In the genomic region with DNA sequence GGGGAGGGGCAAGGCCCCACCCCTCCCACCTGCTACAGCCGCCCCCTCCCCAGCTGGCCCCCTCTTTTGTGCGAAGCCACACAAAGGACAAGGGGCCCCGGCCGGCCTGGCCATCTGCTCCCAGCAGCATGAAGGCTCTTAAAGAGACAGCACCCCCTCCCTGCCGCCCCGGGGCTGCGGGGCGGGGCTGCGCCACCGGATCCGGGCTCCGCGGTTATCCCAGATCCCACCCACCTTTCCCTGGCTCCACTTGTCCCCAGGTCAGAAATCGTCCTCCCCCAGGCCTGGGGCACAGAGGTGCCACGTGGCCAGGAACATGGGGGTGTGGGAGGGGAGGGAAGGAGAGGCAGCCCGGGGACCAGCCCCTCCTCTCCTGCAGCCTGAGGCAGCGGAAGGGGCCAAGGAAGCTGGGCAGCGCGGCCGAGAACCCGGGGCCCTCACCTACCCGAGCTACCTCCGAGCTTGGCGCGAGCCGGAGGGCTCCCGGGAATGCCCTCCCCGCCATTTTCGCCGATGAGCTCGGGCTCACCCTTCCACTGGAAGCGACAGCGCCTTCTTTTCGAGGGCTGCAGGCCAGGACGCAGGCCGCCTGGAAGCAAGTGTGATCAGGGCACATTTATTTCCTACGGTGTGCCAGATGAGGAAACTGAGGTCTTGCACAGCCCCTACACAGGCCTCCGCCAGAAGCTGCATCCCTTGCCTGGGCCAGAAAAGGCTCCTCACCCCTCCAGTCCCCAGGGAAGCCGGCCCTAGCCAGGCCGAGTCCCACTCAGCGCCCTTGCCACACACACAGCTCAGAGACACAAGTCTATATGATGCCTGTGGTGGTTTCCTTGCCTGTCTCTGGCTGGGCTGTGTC, we compare ENCODE assay signal across 8 cellular contexts. TPM values are rescaled to one million over a fixed set of nuclear protein-coding genes. Genes with fewer than 3 reads are reported as not detected.
DNase-seq lines count a peak whose midpoint lies in the region; ATAC-seq and TF ChIP-seq lines count a peak whose summit lies in the region.

No MANE protein-coding gene starts in this region.

- no peak overlapping the region for H3K4me3 ChIP-seq in IMR-90 (ENCODE audit: insufficient read depth, low read depth, low read length)
- no peak overlapping the region for H3K4me3 ChIP-seq in body of pancreas
- no peak overlapping the region for H3K4me3 ChIP-seq in left lung
- peak overlapping the region in 3 of 4 donors; percentile 20 to 44 (median 28) for H3K4me3 ChIP-seq in transverse colon

- H2BK20ac ChIP-seq in IMR-90 (ENCODE audit: low read depth, low read length), result no peak overlapping the region

- 39% methylated on average over 22 of the region's 41 CpGs; no CpG with 5 or more reads in 1 of the 2 experiments for WGBS in IMR-90 (ENCODE audit: extremely low coverage in 2 of 2, insufficient read length in 1 of 2), 2 experiments
- 33 to 41% methylated on average over 10 to 39 of the region's 41 CpGs for WGBS in body of pancreas, 2 donors
- 22% methylated on average over 36 of the region's 41 CpGs; no CpG with 5 or more reads in 1 of the 2 donors for WGBS in transverse colon (ENCODE audit: low coverage in 1 of 2), 2 donors

- H3K56ac ChIP-seq in IMR-90 (ENCODE audit: extremely low read depth, insufficient read depth, low read length), result no peak overlapping the region

- POLR2A ChIA-PET in IMR-90 (lab: Charles Lee; ENCODE audit: unreplicated experiment), result no interaction called here

- peaks cover 0 to 4% of the 10 kb centered on the region in 2 experiments; a peak in 1 of 4 replicates for H3K79me1 ChIP-seq in IMR-90 (ENCODE audit: low read depth in 1 of 2, low read length in 2 of 2)

- ATAC-seq in IMR-90 (ENCODE audit: low read depth) (no peak), body of pancreas (peak; percentile 1), left lung (peak; percentile 3), GM19463 (IDR thresholded peaks at IDR 0.05; ENCODE audit: unreplicated experiment) (no peak), HG03095 (IDR thresholded peaks at IDR 0.05; ENCODE audit: unreplicated experiment) (no peak)

- H3K9ac ChIP-seq in IMR-90 (ENCODE audit: low read depth, low read length), result 0 out of 2 replicates have a peak overlapping the region, but pooled peaks have one; percentile 29

- H3K27me3 ChIP-seq in IMR-90 (ENCODE audit: control insufficient read depth, insufficient read depth, low read length) (peaks cover 12% of the 10 kb centered on the region; the same call in 1 of the 2 replicates), body of pancreas (no peaks in the 10 kb centered on the region), left lung (peaks cover 0 to 59% of the 10 kb centered on the region in 2 donors), transverse colon (no peaks in the 10 kb centered on the region)

- peak overlapping the region; percentile 70; the same call in 1 of the 2 replicates for H2AK5ac ChIP-seq in IMR-90 (ENCODE audit: low read depth, low read length)

- H3K4me1 ChIP-seq in IMR-90 (ENCODE audit: control insufficient read depth, insufficient read depth, low read length) (peaks cover 31% of the 10 kb centered on the region), body of pancreas (peaks cover 52% of the 10 kb centered on the region), left lung (peaks cover 25 to 52% of the 10 kb centered on the region in 2 donors), transverse colon (peaks cover 42 to 52% (median 49%) of the 10 kb centered on the region in 4 donors)

- TF ChIP-seq RAD21 in IMR-90 (IDR thresholded peaks at IDR 0.05; ENCODE audit: low read length), result no peak

- H3K23ac ChIP-seq in IMR-90 (ENCODE audit: low read depth, low read length), result no peak overlapping the region

- H3K9me3 ChIP-seq in IMR-90 (ENCODE audit: control insufficient read depth, insufficient read depth, low read length) (0 out of 2 replicates have a peak, but pooled peaks cover 2% of the 10 kb centered on the region), body of pancreas (no peaks in the 10 kb centered on the region), left lung (no peaks in the 10 kb centered on the region), transverse colon (no peaks in the 10 kb centered on the region)

- H2BK15ac ChIP-seq in IMR-90 (ENCODE audit: low read depth, low read length), result peak overlapping the region; percentile 34; the same call in 1 of the 3 replicates

- peak overlapping the region; percentile 72 for H2AK9ac ChIP-seq in IMR-90 (replicated peaks; ENCODE audit: low read depth, low read length, poor library complexity)

- peak overlapping the region; percentile 84 for H4K5ac ChIP-seq in IMR-90 (ENCODE audit: low read depth, low read length)

- H4K8ac ChIP-seq in IMR-90 (ENCODE audit: low read depth in 2 of 2, low read length in 2 of 2), result peak overlapping the region; percentile 83 to 87; a peak in 3 of 4 replicates

- peak overlapping the region; percentile 46; the same call in 1 of the 2 replicates for H4K91ac ChIP-seq in IMR-90 (ENCODE audit: insufficient read depth, low read depth, low read length)

- CTCF ChIA-PET in IMR-90 (lab: Yijun Ruan, JAX), result interaction anchor here (0.6 kb wide), 1 partner anchor 18 kb away, joined by 3 read pairs; no protein-coding TSS in a partner anchor

- DNase-seq in IMR-90 (no peak), body of pancreas (peak in 2 of 4 donors; percentile 30 to 37), left lung (no peak), transverse colon (peak; percentile 50), T1000 (lab: John Stamatoyannopoulos, UW) (no peak)
- no peak for DNase-seq in stimulated activated CD4-positive, alpha-beta T cell treated with anti-CD3 and anti-CD28 coated beads, Interleukin-1b, Interleukin-23, amount 100 ng/mL, for 48 hours

- dilution Hi-C loops in IMR-90 (cut with HindIII; ENCODE audit: low sequenced_read_pairs, unreplicated experiment), result no loop called here

- TF ChIP-seq CTCF in IMR-90 (conservative IDR thresholded peaks at IDR 0.05; ENCODE audit: low read depth, low read length), result no peak
- no peak for TF ChIP-seq CTCF in body of pancreas (IDR thresholded peaks at IDR 0.05)
- no peak for TF ChIP-seq CTCF in left lung (IDR thresholded peaks at IDR 0.05)
- TF ChIP-seq CTCF in transverse colon (IDR thresholded peaks at IDR 0.05), result no peak

- peak overlapping the region; percentile 35; the same call in 1 of the 2 replicates for H3K14ac ChIP-seq in IMR-90 (replicated peaks; ENCODE audit: low read depth, low read length)

- peak overlapping the region; percentile 91 for H2AFZ ChIP-seq in IMR-90 (replicated peaks; ENCODE audit: low read length, poor library complexity)

- H3K4ac ChIP-seq in IMR-90 (ENCODE audit: low read depth, low read length), result peak overlapping the region; percentile 79

- BruUV-seq in IMR-90 (replicated peaks; lab: Mats Ljungman, UMichigan), result no TSS peak

- no peak for TF ChIP-seq EP300 in transverse colon (IDR thresholded peaks at IDR 0.05; ENCODE audit: low read depth)

- H3K27ac ChIP-seq in IMR-90 (ENCODE audit: insufficient read depth, low read length) (no peak overlapping the region), body of pancreas (peak overlapping the region; percentile 19 to 67 (median 64)), left lung (no peak overlapping the region), transverse colon (peak overlapping the region; percentile 84 to 90 (median 86))

- TF ChIP-seq POLR2A in IMR-90 (IDR thresholded peaks at IDR 0.05; ENCODE audit: low read depth, low read length), result no peak
- TF ChIP-seq POLR2A in body of pancreas (IDR thresholded peaks at IDR 0.05), result no peak
- no peak for TF ChIP-seq POLR2A in transverse colon (IDR thresholded peaks at IDR 0.05)

- H3K4me2 ChIP-seq in IMR-90 (ENCODE audit: low read depth, low read length), result no peak overlapping the region

- H2BK120ac ChIP-seq in IMR-90 (ENCODE audit: low read depth, low read length), result peak overlapping the region; percentile 74

- intact Hi-C loops in IMR-90 (cut with micrococcal nuclease) (no loop called here), body of pancreas (cut with DNase I) (no loop called here), left lung (cut with DNase I) (loop anchor here in 1 of 2 donors (10.0 kb wide), 1 partner anchor 75 kb away; no protein-coding TSS in a partner anchor), transverse colon (cut with DNase I; ENCODE audit: low total_unique reads) (loop anchor here (5.0 kb wide), 1 partner anchor 72 kb away; no protein-coding TSS in a partner anchor)

- no peak overlapping the region for H2BK5ac ChIP-seq in IMR-90 (ENCODE audit: low read depth, low read length, poor library complexity, severe bottlenecking)

- H3K9me1 ChIP-seq in IMR-90 (ENCODE audit: insufficient read depth, low read length), result peaks cover 6% of the 10 kb centered on the region

- H4K20me1 ChIP-seq in IMR-90 (ENCODE audit: insufficient read depth, low read length), result no peaks in the 10 kb centered on the region

- in situ Hi-C loops in IMR-90 (cut with MboI; ENCODE audit: low sequenced_read_pairs), result no loop called here
- in situ Hi-C loops in transverse colon (cut with MboI; ENCODE audit: low pct_ligation_motif_present in 1 of 4, low pct_unique_long_range_greater_than_20kb in 1 of 4, low sequenced_read_pairs in 3 of 4), result no loop called here

- no peak overlapping the region; the same call in 1 of the 2 replicates for H3K18ac ChIP-seq in IMR-90 (ENCODE audit: low read depth, low read length)

- H3K36me3 ChIP-seq in IMR-90 (ENCODE audit: control insufficient read depth, insufficient read depth, low read length) (no peaks in the 10 kb centered on the region), body of pancreas (replicated peaks in 1 of 2; ENCODE audit: insufficient read depth in 1 of 2, low read depth in 2 of 2) (no peaks in the 10 kb centered on the region), left lung (no peaks in the 10 kb centered on the region), transverse colon (no peaks in the 10 kb centered on the region)

RNA-seq across cellular contexts. Expression of a gene that starts 2.5 kb away (rescaled TPM):
- total RNA-seq in IMR-90 (2012; rRNA removed), result 0.56 and 0.90 TPM in 2 replicates
- polyA plus RNA-seq in IMR-90 (2012; rRNA removed), result 2.0 and 2.4 TPM in 2 replicates
- polyA plus RNA-seq in IMR-90 (2012; cell fraction: cytosol; rRNA removed), result 1.9 and 2.9 TPM in 2 replicates
- 5.0 and 5.7 TPM in 2 replicates for polyA plus RNA-seq in IMR-90 (2012; cell fraction: nucleus; rRNA removed; ENCODE audit: low replicate concordance)
- total RNA-seq in body of pancreas, result under 1 TPM; 0.26 to 0.33 TPM
- total RNA-seq in left lung, result 1 to 10 TPM in 1 of 2 donors, under 1 TPM in 1; 0.45 to 1.4 TPM
- total RNA-seq in transverse colon, result under 1 TPM in 2 of 4 donors, not detected in 2; 0.64 to 0.82 TPM

RNA-seq across cellular contexts. Expression of a gene that starts 19.3 kb away (rescaled TPM):
- total RNA-seq in IMR-90 (2012; rRNA removed), result 8.9 and 15.2 TPM in 2 replicates
- 23.1 and 24.7 TPM in 2 replicates for polyA plus RNA-seq in IMR-90 (2012; rRNA removed)
- 10.1 and 11.0 TPM in 2 replicates for polyA plus RNA-seq in IMR-90 (2012; cell fraction: cytosol; rRNA removed)
- 61.6 and 108 TPM in 2 replicates for polyA plus RNA-seq in IMR-90 (2012; cell fraction: nucleus; rRNA removed; ENCODE audit: low replicate concordance)
- 10 to 100 TPM; 14.3 to 21.8 TPM for total RNA-seq in body of pancreas
- total RNA-seq in left lung, result 10 to 100 TPM; 15.9 to 16.6 TPM
- 10 to 100 TPM; 25.8 to 36.6 (median 34.3) TPM for total RNA-seq in transverse colon

RNA-seq across cellular contexts. Expression of a gene that starts 54.9 kb away (rescaled TPM):
- total RNA-seq in IMR-90 (2012; rRNA removed) (250 and 315 TPM in 2 replicates), body of pancreas (100 to 1,000 TPM in 1 of 2 donors, 10 to 100 TPM in 1; 51.9 to 184 TPM), left lung (100 to 1,000 TPM; 267 to 281 TPM), transverse colon (1,000 to 10,000 TPM in 2 of 4 donors, 100 to 1,000 TPM in 2; 471 to 1,475 (median 1,057) TPM)
- 598 and 701 TPM in 2 replicates for polyA plus RNA-seq in IMR-90 (2012; rRNA removed)
- 770 and 1,094 TPM in 2 replicates for polyA plus RNA-seq in IMR-90 (2012; cell fraction: cytosol; rRNA removed)
- 142 and 372 TPM in 2 replicates for polyA plus RNA-seq in IMR-90 (2012; cell fraction: nucleus; rRNA removed; ENCODE audit: low replicate concordance)

Comparison
In these comparisons a context has a peak if more than half of its experiments do, and no peak if none do; other contexts are left out.
1. ATAC-seq: peak in body of pancreas (single experiment) and left lung (single experiment); none in IMR-90 (single experiment), GM19463 (single experiment) and HG03095 (single experiment).
2. H3K27ac ChIP-seq: peak in body of pancreas (4 of 4) and transverse colon (4 of 4); none in IMR-90 (single experiment) and left lung (0 of 2).
3. H3K4me3 ChIP-seq: peak in transverse colon (3 of 4); none in IMR-90 (single experiment), body of pancreas (0 of 2) and left lung (0 of 2).